In genomic region chr3:170553788-170554620, GRCh38 we compare ENCODE assay signal across 19 cellular contexts. TPM values are rescaled to one million over a fixed set of nuclear protein-coding genes. Genes with fewer than 3 reads are reported as not detected.
DNase-seq lines count a peak whose midpoint lies in the region; ATAC-seq and TF ChIP-seq lines count a peak whose summit lies in the region.
"Had no signal": no experiment of that assay in that cellular context is flagged by ENCODE, and none has a peak within 500 bp of the region (broad histone marks: within the 10 kb centered on the region; RNA-seq: fewer than 3 reads in every experiment).

No MANE protein-coding gene starts in this region.

- intact Hi-C loops in heart left ventricle (cut with DNase I) (loop anchor here in 9 of 10 donors (2.0 to 10.0 kb wide), 4 partner anchors 137 to 261 kb away; no protein-coding TSS in a partner anchor), esophagus muscularis mucosa (cut with DNase I) (no loop called here)

- 64 to 71% (median 68%) methylated on average over 3 of the region's 3 CpGs for WGBS in heart left ventricle, 4 donors
- WGBS in esophagus muscularis mucosa: 71% methylated on average over 3 of the region's 3 CpGs

- H3K4me1 Mint-ChIP-seq in type B pancreatic cell (ENCODE audit: unreplicated experiment): peaks cover 3% of the 10 kb centered on the region
- H3K4me1 Mint-ChIP-seq: activated naive CD4-positive, alpha-beta T cell treated with anti-CD3 and anti-CD28 coated beads, Interleukin-2, amount 10 ng/mL, durations not matched to agents 7 days and 5 days had no signal

- H3K4me3 Mint-ChIP-seq in type B pancreatic cell: no peak overlapping the region
- H3K4me3 Mint-ChIP-seq: activated naive CD4-positive, alpha-beta T cell treated with anti-CD3 and anti-CD28 coated beads, Interleukin-2, amount 10 ng/mL, durations not matched to agents 7 days and 5 days had no signal

- H3K4me1 ChIP-seq in heart left ventricle: no peaks in the 10 kb centered on the region
- H3K4me1 ChIP-seq in right atrium auricular region: peaks cover 0 to 3% of the 10 kb centered on the region in 2 donors
- H3K4me1 ChIP-seq in esophagus muscularis mucosa: no peaks in the 10 kb centered on the region
- H3K4me1 ChIP-seq: body of pancreas, upper lobe of right lung had no signal

- TF ChIP-seq CTCF in heart left ventricle (IDR thresholded peaks at IDR 0.05): peak in 7 of 12 donors; percentile 13 to 44 (median 36)
- no peak for TF ChIP-seq CTCF in right atrium auricular region (IDR thresholded peaks at IDR 0.05)
- TF ChIP-seq CTCF in esophagus muscularis mucosa (IDR thresholded peaks at IDR 0.05): no peak
- no peak for TF ChIP-seq CTCF in type B pancreatic cell (conservative IDR thresholded peaks at IDR 0.05)

- H3K27me3 Mint-ChIP-seq in type B pancreatic cell: no peaks in the 10 kb centered on the region
- H3K27me3 Mint-ChIP-seq: activated naive CD4-positive, alpha-beta T cell treated with anti-CD3 and anti-CD28 coated beads, Interleukin-2, amount 10 ng/mL, durations not matched to agents 7 days and 5 days had no signal

- ATAC-seq in heart left ventricle: peak in 1 of 4 donors; percentile 50
- ATAC-seq: body of pancreas, upper lobe of right lung had no signal

- H3K27me3 ChIP-seq in heart left ventricle (peaks cover 0 to 10% (median 0%) of the 10 kb centered on the region in 9 donors), right atrium auricular region (no peaks in the 10 kb centered on the region), esophagus muscularis mucosa (no peaks in the 10 kb centered on the region)
- H3K27me3 ChIP-seq: body of pancreas, upper lobe of right lung had no signal

- H3K27ac Mint-ChIP-seq in type B pancreatic cell: no peak overlapping the region
- H3K27ac Mint-ChIP-seq: activated naive CD4-positive, alpha-beta T cell treated with anti-CD3 and anti-CD28 coated beads, Interleukin-2, amount 10 ng/mL, durations not matched to agents 7 days and 5 days had no signal

- H3K36me3 Mint-ChIP-seq in type B pancreatic cell: no peaks in the 10 kb centered on the region
- H3K36me3 Mint-ChIP-seq: activated naive CD4-positive, alpha-beta T cell treated with anti-CD3 and anti-CD28 coated beads, Interleukin-2, amount 10 ng/mL, durations not matched to agents 7 days and 5 days had no signal

- H3K9me3 Mint-ChIP-seq in type B pancreatic cell: no peaks in the 10 kb centered on the region
- H3K9me3 Mint-ChIP-seq: activated naive CD4-positive, alpha-beta T cell treated with anti-CD3 and anti-CD28 coated beads, Interleukin-2, amount 10 ng/mL, durations not matched to agents 7 days and 5 days had no signal

- no peak for TF ChIP-seq EP300 in esophagus muscularis mucosa (IDR thresholded peaks at IDR 0.05)

- DNase-seq in heart left ventricle (no peak), right atrium auricular region (ENCODE audit: low spot score) (no peak), RPMI7951 (ENCODE audit: low read depth) (peak; percentile 45), esophagus muscularis mucosa (ENCODE audit: extremely low spot score) (peak; percentile 55), substantia nigra (lab: John Stamatoyannopoulos, UW) (no peak), medulla oblongata (ENCODE audit: extremely low spot score) (no peak), RKO (ENCODE audit: low spot score) (no peak), type B pancreatic cell (ENCODE audit: extremely low spot score, unreplicated experiment) (no peak)
- DNase-seq: ACHN; activated naive CD4-positive, alpha-beta T cell treated with anti-CD3 and anti-CD28 coated beads, Interleukin-2, amount 10 ng/mL, durations not matched to agents 7 days and 5 days; activated T-cell treated with anti-CD3 and anti-CD28 coated beads, Interleukin-2, amount 50 U/mL, for 1 hour; body of pancreas; Kasumi-1; NCI-H1436; NCI-H345; posterior cingulate gyrus; stimulated activated CD4-positive, alpha-beta T cell treated with anti-CD3 and anti-CD28 coated beads, Interleukin-12 subunit alpha, Interleukin-12 subunit beta, amount 100 ng/mL, for 4 hours; stimulated activated naive CD4-positive, alpha-beta T cell; upper lobe of right lung had no signal

- H3K36me3 ChIP-seq in heart left ventricle (no peaks in the 10 kb centered on the region), right atrium auricular region (no peaks in the 10 kb centered on the region), esophagus muscularis mucosa (no peaks in the 10 kb centered on the region)
- H3K36me3 ChIP-seq: upper lobe of right lung had no signal

- H3K4me3 ChIP-seq in heart left ventricle: no peak overlapping the region
- no peak overlapping the region for H3K4me3 ChIP-seq in right atrium auricular region
- H3K4me3 ChIP-seq in esophagus muscularis mucosa: no peak overlapping the region
- H3K4me3 ChIP-seq: body of pancreas, upper lobe of right lung had no signal

- no peak for TF ChIP-seq POLR2A in heart left ventricle (IDR thresholded peaks at IDR 0.05)
- TF ChIP-seq POLR2A in esophagus muscularis mucosa (IDR thresholded peaks at IDR 0.05; ENCODE audit: low read depth): no peak

- H3K9me3 ChIP-seq in heart left ventricle: no peaks in the 10 kb centered on the region
- H3K9me3 ChIP-seq in right atrium auricular region: no peaks in the 10 kb centered on the region
- no peaks in the 10 kb centered on the region for H3K9me3 ChIP-seq in esophagus muscularis mucosa
- H3K9me3 ChIP-seq: body of pancreas, upper lobe of right lung had no signal

- H3K27ac ChIP-seq in heart left ventricle (no peak overlapping the region), right atrium auricular region (no peak overlapping the region), esophagus muscularis mucosa (replicated peaks in 1 of 4) (no peak overlapping the region), substantia nigra (ENCODE audit: low read depth, low read length, poor library complexity, severe bottlenecking) (peak overlapping the region; percentile 32)
- H3K27ac ChIP-seq: body of pancreas, upper lobe of right lung had no signal

RNA-seq across cellular contexts. Expression of gene SLC7A14, which starts 31.9 kb away (rescaled TPM):
- total RNA-seq in heart left ventricle (under 1 TPM in 2 of 9 donors, not detected in 7; 0.02 TPM), right atrium auricular region (not detected), esophagus muscularis mucosa (1 to 10 TPM in 1 of 4 donors, under 1 TPM in 3; 0.42 to 1.3 (median 0.58) TPM), type B pancreatic cell (ENCODE audit: low replicate concordance) (3.3 and 13.5 TPM in 2 replicates)
- not detected for polyA plus RNA-seq in heart left ventricle
- 0.12 TPM in 1 of 2 replicates, not detected in the other for total RNA-seq in RPMI7951 (2014; rRNA removed; shearing (Covaris generic))
- total RNA-seq: upper lobe of right lung had no signal

Comparison
In these comparisons a context has a peak if more than half of its experiments do, and no peak if none do; other contexts are left out.
1. CTCF ChIP-seq: peak in heart left ventricle (7 of 12); none in right atrium auricular region (0 of 2), esophagus muscularis mucosa (0 of 3) and type B pancreatic cell (single experiment).
2. DNase-seq: peak in RPMI7951 (single experiment) and esophagus muscularis mucosa (single experiment); none in heart left ventricle (0 of 5), right atrium auricular region (single experiment), substantia nigra (0 of 49), medulla oblongata (single experiment), RKO (single experiment) and type B pancreatic cell (single experiment).